1 cellular context compared by ENCODE assay signal in genomic region chr14:24058260-24058950, GRCh38.
TF ChIP-seq lines count a peak whose summit lies in the region.

No MANE protein-coding gene starts in this region.

TF ChIP-seq in HepG2, 621 proteins besides CTCF, POLR2A, EP300 and RAD21 (continued from another document and continues in another):
- peak; percentile 83 for TF ChIP-seq ZGPAT (CRISPR knock-in tag; IDR thresholded peaks at IDR 0.05)
- TF ChIP-seq PAXIP1 (CRISPR knock-in tag; conservative IDR thresholded peaks at IDR 0.05), result peak; percentile 51; the same call in 1 of the 2 replicates
- no peak for TF ChIP-seq ZNF280D (CRISPR knock-in tag; IDR thresholded peaks at IDR 0.05)
- no peak for TF ChIP-seq ZNF549 (CRISPR knock-in tag; IDR thresholded peaks at IDR 0.05)
- 0 out of 2 replicates have a peak, but pooled peaks have one; percentile 67 for TF ChIP-seq SSRP1 (CRISPR knock-in tag; IDR thresholded peaks at IDR 0.05)
- no peak for TF ChIP-seq ZNF720 (CRISPR knock-in tag; IDR thresholded peaks at IDR 0.05)
- TF ChIP-seq PBX2 (CRISPR knock-in tag; IDR thresholded peaks at IDR 0.05), result no peak
- no peak for TF ChIP-seq HHEX (CRISPR knock-in tag; IDR thresholded peaks at IDR 0.05)
- TF ChIP-seq PHF5A (CRISPR knock-in tag; IDR thresholded peaks at IDR 0.05; ENCODE audit: low read depth, unreplicated experiment), result peak; percentile 72
- no peak for TF ChIP-seq TBX2 (CRISPR knock-in tag; IDR thresholded peaks at IDR 0.05; ENCODE audit: borderline replicate concordance)
- no peak for TF ChIP-seq ZZZ3 (CRISPR knock-in tag; IDR thresholded peaks at IDR 0.05; ENCODE audit: borderline replicate concordance)
- TF ChIP-seq ONECUT2 (CRISPR knock-in tag; IDR thresholded peaks at IDR 0.05), result no peak
- no peak for TF ChIP-seq NFE2 (CRISPR knock-in tag; IDR thresholded peaks at IDR 0.05)
- no peak for TF ChIP-seq TBP (CRISPR knock-in tag; IDR thresholded peaks at IDR 0.05)
- TF ChIP-seq SRY (CRISPR knock-in tag; IDR thresholded peaks at IDR 0.05), result 0 out of 2 replicates have a peak, but pooled peaks have one; percentile 57
- no peak; the same call in 1 of the 2 replicates for TF ChIP-seq KAT7 (CRISPR knock-in tag; IDR thresholded peaks at IDR 0.05; ENCODE audit: borderline replicate concordance)
- TF ChIP-seq ZNF382 (CRISPR knock-in tag; IDR thresholded peaks at IDR 0.05; ENCODE audit: borderline replicate concordance), result no peak
- TF ChIP-seq SIN3A (IDR thresholded peaks at IDR 0.05; ENCODE audit: borderline replicate concordance, low read depth, low read length), result no peak
- no peak for TF ChIP-seq ZSCAN31 (CRISPR knock-in tag; IDR thresholded peaks at IDR 0.05; ENCODE audit: low read depth)
- peak; percentile 46; the same call in 1 of the 2 replicates for TF ChIP-seq ZBTB33 (CRISPR knock-in tag; IDR thresholded peaks at IDR 0.05)
- no peak for TF ChIP-seq TEF (CRISPR knock-in tag; IDR thresholded peaks at IDR 0.05)
- no peak for TF ChIP-seq NFATC3 (CRISPR knock-in tag; IDR thresholded peaks at IDR 0.05)
- no peak for TF ChIP-seq ZSCAN22 (CRISPR knock-in tag; IDR thresholded peaks at IDR 0.05)
- no peak for TF ChIP-seq ARNTL (CRISPR knock-in tag; IDR thresholded peaks at IDR 0.05)
- TF ChIP-seq ZBTB37 (CRISPR knock-in tag; IDR thresholded peaks at IDR 0.05), result no peak
- 0 out of 2 replicates have a peak, but pooled peaks have one; percentile 18 for TF ChIP-seq BRCA1 (CRISPR knock-in tag; IDR thresholded peaks at IDR 0.05)
- no peak for TF ChIP-seq KLF12 (CRISPR knock-in tag; IDR thresholded peaks at IDR 0.05; ENCODE audit: borderline replicate concordance)
- peak; percentile 66; the same call in 1 of the 2 replicates for TF ChIP-seq ZNF451 (CRISPR knock-in tag; IDR thresholded peaks at IDR 0.05)
- no peak for TF ChIP-seq ZFAT (CRISPR knock-in tag; conservative IDR thresholded peaks at IDR 0.05)
- no peak for TF ChIP-seq SKI (IDR thresholded peaks at IDR 0.05; ENCODE audit: partially characterized antibody)
- TF ChIP-seq SIN3B (IDR thresholded peaks at IDR 0.05; ENCODE audit: low read length), result 0 out of 2 replicates have a peak, but pooled peaks have one; percentile 60
- no peak for TF ChIP-seq RFX5 (IDR thresholded peaks at IDR 0.05; ENCODE audit: low read depth, low read length)
- peak; percentile 67 for TF ChIP-seq ZNF619 (CRISPR knock-in tag; IDR thresholded peaks at IDR 0.05)
- no peak for TF ChIP-seq HDAC6 (IDR thresholded peaks at IDR 0.05; ENCODE audit: low read depth, low read length)
- TF ChIP-seq ATF5 (CRISPR knock-in tag; IDR thresholded peaks at IDR 0.05; ENCODE audit: low read depth), result no peak
- TF ChIP-seq ZNF891 (CRISPR knock-in tag; IDR thresholded peaks at IDR 0.05), result no peak; the same call in 1 of the 2 replicates
- TF ChIP-seq SYNCRIP (IDR thresholded peaks at IDR 0.05; ENCODE audit: insufficient read depth, low read depth, low read length), result no peak
- 0 out of 2 replicates have a peak, but pooled peaks have one; percentile 53 for TF ChIP-seq HMG20B (CRISPR knock-in tag; conservative IDR thresholded peaks at IDR 0.05)
- peak; percentile 84; the same call in 1 of the 2 replicates for TF ChIP-seq ZFP91 (CRISPR knock-in tag; IDR thresholded peaks at IDR 0.05; ENCODE audit: borderline replicate concordance)
- peak; percentile 53; the same call in 1 of the 2 replicates for TF ChIP-seq REPIN1 (CRISPR knock-in tag; IDR thresholded peaks at IDR 0.05; ENCODE audit: borderline replicate concordance, low read depth)
- no peak for TF ChIP-seq ZNF317 (CRISPR knock-in tag; IDR thresholded peaks at IDR 0.05)
- no peak for TF ChIP-seq ARNT2 (CRISPR knock-in tag; IDR thresholded peaks at IDR 0.05; ENCODE audit: low read depth)
